In genomic region chr5:159459951-159460538, GRCh38 we compare ENCODE assay signal across 10 cellular contexts.
DNase-seq lines count a peak whose midpoint lies in the region; ATAC-seq and TF ChIP-seq lines count a peak whose summit lies in the region.
"Had no signal": no experiment of that assay in that cellular context is flagged by ENCODE, and none has a peak within 500 bp of the region (broad histone marks: within the 10 kb centered on the region; RNA-seq: fewer than 3 reads in every experiment).

No MANE protein-coding gene starts in this region.

- ATAC-seq in HG02981 (IDR thresholded peaks at IDR 0.05; ENCODE audit: unreplicated experiment) (peak; percentile 33), T-helper 17 cell (peak; percentile 32), mucosa of descending colon (peak; percentile 17), HG03097 (IDR thresholded peaks at IDR 0.05; ENCODE audit: low FRiP score, unreplicated experiment) (no peak)
- ATAC-seq: body of pancreas had no signal

- peak; percentile 67 for DNase-seq in GM12865 (ENCODE audit: low read depth)
- DNase-seq in T-helper 17 cell = no peak
- DNase-seq in mucosa of descending colon = no peak
- DNase-seq in cortex of kidney (lab: John Stamatoyannopoulos, UW) = no peak
- no peak for DNase-seq in glomerular visceral epithelial cell (ENCODE audit: extremely low spot score)
- DNase-seq: body of pancreas, NCI-H2029, posterior cingulate gyrus had no signal

- no peaks in the 10 kb centered on the region for H3K4me1 ChIP-seq in mucosa of descending colon (ENCODE audit: low read depth)
- H3K4me1 ChIP-seq: body of pancreas had no signal

- intact Hi-C loops in mucosa of descending colon (cut with DNase I, micrococcal nuclease) = no loop called here

- peaks cover 16% of the 10 kb centered on the region for H3K27me3 Mint-ChIP-seq in T-helper 17 cell

- H3K4me3 Mint-ChIP-seq in T-helper 17 cell = no peak overlapping the region

- no peak for TF ChIP-seq CTCF in GM12865 (IDR thresholded peaks at IDR 0.05; ENCODE audit: insufficient read depth, low read depth, low read length, missing control alignments)
- no peak for TF ChIP-seq CTCF in mucosa of descending colon (IDR thresholded peaks at IDR 0.05)

- H3K4me3 ChIP-seq in GM12865 (ENCODE audit: low read depth, low read length) (no peak overlapping the region), mucosa of descending colon (no peak overlapping the region)
- H3K4me3 ChIP-seq: body of pancreas had no signal

- peaks cover 15% of the 10 kb centered on the region for H3K4me1 Mint-ChIP-seq in T-helper 17 cell

- H3K9me3 ChIP-seq in T-helper 17 cell (ENCODE audit: control insufficient read depth, low read length, poor library complexity, severe bottlenecking) = no peaks in the 10 kb centered on the region
- H3K9me3 ChIP-seq in mucosa of descending colon = no peaks in the 10 kb centered on the region
- H3K9me3 ChIP-seq: body of pancreas had no signal

- no peaks in the 10 kb centered on the region for H3K36me3 ChIP-seq in mucosa of descending colon (ENCODE audit: low read depth)

- no peak overlapping the region for H3K27ac Mint-ChIP-seq in T-helper 17 cell

- H3K36me3 Mint-ChIP-seq in T-helper 17 cell (ENCODE audit: low read depth) = peaks cover 2% of the 10 kb centered on the region
